Comparison of ENCODE assay signal across 1 cellular context in the genomic region with DNA sequence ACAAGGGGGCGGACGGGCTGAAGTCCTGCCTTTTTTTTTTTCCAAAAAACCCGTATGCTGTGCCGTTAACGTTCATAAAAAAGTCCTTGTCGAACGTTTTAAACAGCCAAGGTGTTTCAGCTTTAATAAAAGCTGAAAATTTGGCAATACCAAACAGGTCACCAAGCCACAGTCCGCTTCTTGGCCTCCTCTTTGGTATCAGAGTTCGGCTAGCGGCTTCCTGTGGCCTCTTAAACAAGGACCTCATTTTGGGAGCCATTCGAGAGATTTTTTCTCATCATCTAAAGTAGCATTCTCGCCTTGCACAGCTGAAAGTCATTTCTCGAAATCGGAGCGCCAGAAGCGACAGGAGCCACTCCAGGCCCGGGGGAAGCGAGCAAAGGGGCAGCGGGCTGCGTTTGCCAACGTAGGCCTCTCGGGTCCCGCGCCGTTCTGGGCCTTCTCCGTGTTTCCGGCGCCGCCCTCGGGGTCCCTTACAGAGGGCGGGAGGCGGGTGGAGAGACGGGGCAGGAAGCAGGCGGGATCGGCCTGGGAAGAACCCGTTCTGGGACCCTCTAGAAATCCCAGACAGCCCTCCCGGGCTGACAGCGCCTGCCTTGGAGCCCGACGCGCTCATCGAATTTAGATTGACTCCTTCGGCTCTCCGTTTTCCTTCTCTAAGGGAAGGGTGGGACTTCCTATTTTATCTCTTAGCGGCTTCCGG.
TF ChIP-seq lines count a peak whose summit lies in the region.

No MANE protein-coding gene starts in this region.

TF ChIP-seq in IMR-90, 13 proteins besides CTCF, POLR2A, EP300 and RAD21:
- TF ChIP-seq, protein P1, sequence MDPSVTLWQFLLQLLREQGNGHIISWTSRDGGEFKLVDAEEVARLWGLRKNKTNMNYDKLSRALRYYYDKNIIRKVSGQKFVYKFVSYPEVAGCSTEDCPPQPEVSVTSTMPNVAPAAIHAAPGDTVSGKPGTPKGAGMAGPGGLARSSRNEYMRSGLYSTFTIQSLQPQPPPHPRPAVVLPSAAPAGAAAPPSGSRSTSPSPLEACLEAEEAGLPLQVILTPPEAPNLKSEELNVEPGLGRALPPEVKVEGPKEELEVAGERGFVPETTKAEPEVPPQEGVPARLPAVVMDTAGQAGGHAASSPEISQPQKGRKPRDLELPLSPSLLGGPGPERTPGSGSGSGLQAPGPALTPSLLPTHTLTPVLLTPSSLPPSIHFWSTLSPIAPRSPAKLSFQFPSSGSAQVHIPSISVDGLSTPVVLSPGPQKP (IDR thresholded peaks at IDR 0.05; ENCODE audit: borderline replicate concordance, low read depth, low read length), result no peak
- TF ChIP-seq CHD1 (IDR thresholded peaks at IDR 0.05; ENCODE audit: low read depth, low read length) (0 out of 2 replicates have a peak, but pooled peaks have one; percentile 49), NFE2L2 (IDR thresholded peaks at IDR 0.05; ENCODE audit: low read depth, low read length) (no peak)
